ENCODE assay signal across 29 cellular contexts in genomic region chr17:56038136-56038535, GRCh38.
"Had no signal": no experiment of that assay in that cellular context is flagged by ENCODE, and none has a peak within 500 bp of the region (broad histone marks: within the 10 kb centered on the region; RNA-seq: fewer than 3 reads in every experiment).

No MANE protein-coding gene starts in this region.

- H3K4me3 Mint-ChIP-seq: activated CD8-positive, alpha-beta T cell treated with anti-CD3 and anti-CD28 coated beads for 36 hours; activated naive CD8-positive, alpha-beta T cell treated with anti-CD3 and anti-CD28 coated beads, Interleukin-2, amount 10 ng/mL, durations not matched to agents 7 days and 5 days; activated T-cell treated with anti-CD3 and anti-CD28 coated beads, Interleukin-2, amount 50 U/mL, for 72 hours had no signal

- H3K4me1 Mint-ChIP-seq: activated naive CD8-positive, alpha-beta T cell treated with anti-CD3 and anti-CD28 coated beads, Interleukin-2, amount 10 ng/mL, durations not matched to agents 7 days and 5 days had no signal

- H3K9ac ChIP-seq: SK-N-SH had no signal

- H3K27ac Mint-ChIP-seq: activated CD8-positive, alpha-beta T cell treated with anti-CD3 and anti-CD28 coated beads for 36 hours; activated naive CD8-positive, alpha-beta T cell treated with anti-CD3 and anti-CD28 coated beads, Interleukin-2, amount 10 ng/mL, durations not matched to agents 7 days and 5 days; activated T-cell treated with anti-CD3 and anti-CD28 coated beads, Interleukin-2, amount 50 U/mL, for 72 hours; activated T-helper 2 cell treated with anti-CD3 and anti-CD28 coated beads, Interferon-gamma antibody, Interleukin-2, Interleukin-4, amounts not matched to agents 10 μg/mL and 5 μg/mL and 100 μg/mL, durations not matched to agents 14 hours and 24 hours and 36 hours had no signal

- H3K9me3 ChIP-seq: adrenal gland, ascending aorta, body of pancreas, SJCRH30, SK-N-SH had no signal

- DNase-seq: activated CD4-positive, alpha-beta T cell treated with anti-CD3 and anti-CD28 coated beads for 4 hours; activated CD8-positive, alpha-beta memory T cell treated with anti-CD3 and anti-CD28 coated beads, Interleukin-2, amount 50 U/mL, for 4 hours; activated CD8-positive, alpha-beta T cell treated with anti-CD3 and anti-CD28 coated beads for 36 hours; activated gamma-delta T cell treated with Interleukin-2 at 50 U/mL for 16 hours; activated naive CD4-positive, alpha-beta T cell treated with anti-CD3 and anti-CD28 coated beads, Interleukin-2, amount 50 U/mL, for 16 hours; activated naive CD8-positive, alpha-beta T cell treated with anti-CD3 and anti-CD28 coated beads, Interleukin-2, amount 10 ng/mL, durations not matched to agents 7 days and 5 days; activated T-cell treated with anti-CD3 and anti-CD28 coated beads, Interleukin-2, amount 50 U/mL, for 72 hours; adrenal gland; body of pancreas; central memory CD4-positive, alpha-beta T cell; Karpas-422; MM.1S; NCI-H1105; NCI-H1436; NCI-H1694 treated with DMSO at 0.1 percent for 48 hours; NCI-H2029 treated with DMSO at 0.1 percent for 48 hours; NCI-H345; NCI-H526; NCI-H774; RPMI8226; SK-N-SH; T-helper 1 cell had no signal

- H3K9me3 Mint-ChIP-seq: activated CD8-positive, alpha-beta T cell treated with anti-CD3 and anti-CD28 coated beads for 36 hours; activated naive CD8-positive, alpha-beta T cell treated with anti-CD3 and anti-CD28 coated beads, Interleukin-2, amount 10 ng/mL, durations not matched to agents 7 days and 5 days; activated T-helper 2 cell treated with anti-CD3 and anti-CD28 coated beads, Interferon-gamma antibody, Interleukin-2, Interleukin-4, amounts not matched to agents 10 μg/mL and 5 μg/mL and 100 μg/mL, durations not matched to agents 14 hours and 24 hours and 36 hours had no signal

- H3K4me2 ChIP-seq: SK-N-SH had no signal

- H3K4me3 ChIP-seq: adrenal gland, ascending aorta, body of pancreas, K562, SJCRH30 had no signal

- H3K27me3 ChIP-seq: adrenal gland, ascending aorta, body of pancreas, SJCRH30 had no signal

- H3K36me3 Mint-ChIP-seq: activated naive CD8-positive, alpha-beta T cell treated with anti-CD3 and anti-CD28 coated beads, Interleukin-2, amount 10 ng/mL, durations not matched to agents 7 days and 5 days had no signal

- ATAC-seq: activated CD4-positive, CD25-positive, alpha-beta regulatory T cell treated with anti-CD3 and anti-CD28 coated beads, Interleukin-2, amount 50 U/mL, for 24 hours; activated CD8-positive, alpha-beta T cell treated with anti-CD3 and anti-CD28 coated beads for 36 hours; activated T-cell treated with anti-CD3 and anti-CD28 coated beads, Interleukin-2, amount 50 U/mL, for 72 hours; body of pancreas; K562; Right ventricle myocardium inferior had no signal

- H3K4me1 ChIP-seq: adrenal gland, ascending aorta, body of pancreas, SJCRH30 had no signal

- H3K27ac ChIP-seq: adrenal gland, ascending aorta, body of pancreas, SJCRH30, VCaP had no signal

- H3K36me3 ChIP-seq: adrenal gland, ascending aorta, SJCRH30 had no signal
